Comparison of ENCODE assay signal across 8 cellular contexts in the genomic region with DNA sequence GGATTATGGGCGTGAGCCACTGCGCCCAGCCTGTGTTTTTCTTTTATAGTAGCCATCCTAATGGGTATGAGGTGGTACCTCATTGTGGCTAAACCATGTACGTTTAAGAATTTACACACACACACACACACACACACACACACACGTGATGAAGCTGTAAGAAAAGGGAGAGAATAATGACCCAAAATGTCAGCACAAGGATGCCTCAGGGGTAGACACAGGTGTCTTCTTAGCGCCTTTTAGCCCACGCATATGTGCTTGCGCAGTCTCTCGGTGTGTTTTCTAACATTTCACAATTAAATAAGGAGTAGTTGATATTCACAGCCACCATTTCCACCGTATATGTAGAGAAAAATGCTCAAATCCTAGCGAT. TPM values are rescaled to one million over a fixed set of nuclear protein-coding genes. Genes with fewer than 3 reads are reported as not detected.
DNase-seq lines count a peak whose midpoint lies in the region; ATAC-seq and TF ChIP-seq lines count a peak whose summit lies in the region.

No MANE protein-coding gene starts in this region.

- H3K9me3 ChIP-seq in prostate gland: no peaks in the 10 kb centered on the region

- no peaks in the 10 kb centered on the region for H3K9me2 ChIP-seq in GM23338 (ENCODE audit: insufficient read depth)

- H3K27me3 Mint-ChIP-seq in GM23338 (ENCODE audit: insufficient read depth, low read depth, poor library complexity): peaks cover 10% of the 10 kb centered on the region

- intact Hi-C loops in prostate gland (cut with DNase I): no loop called here

- TF ChIP-seq CTCF in GM23338 (conservative IDR thresholded peaks at IDR 0.05; ENCODE audit: low read depth in 2 of 2) (no peak), prostate gland (IDR thresholded peaks at IDR 0.05) (no peak)

- peaks cover 8% of the 10 kb centered on the region for H3K4me1 Mint-ChIP-seq in GM23338

- no peaks in the 10 kb centered on the region for H4K20me1 ChIP-seq in GM23338 (replicated peaks; ENCODE audit: insufficient read depth)

- peak overlapping the region; percentile 76 for H3K4me3 ChIP-seq in GM23338
- H3K4me3 ChIP-seq in prostate gland: peak overlapping the region; percentile 79 to 86

- H2AFZ ChIP-seq in GM23338: peak overlapping the region; percentile 95

- no peaks in the 10 kb centered on the region for H3K36me3 Mint-ChIP-seq in GM23338 (ENCODE audit: low read depth)

- no peaks in the 10 kb centered on the region for H3K9me3 Mint-ChIP-seq in GM23338

- H3K27ac ChIP-seq in GM23338 (ENCODE audit: low read depth) (peak overlapping the region; percentile 83; the same call in 1 of the 2 replicates), prostate gland (peak overlapping the region; percentile 87 to 90)

- ATAC-seq in GM23338 (no peak), GM18873 (IDR thresholded peaks at IDR 0.05; ENCODE audit: low FRiP score, unreplicated experiment) (no peak)

- H3K36me3 ChIP-seq in GM23338 (ENCODE audit: insufficient read depth) (no peaks in the 10 kb centered on the region), prostate gland (no peaks in the 10 kb centered on the region)

- H3K4me1 ChIP-seq in GM23338 (ENCODE audit: insufficient read depth) (no peaks in the 10 kb centered on the region), prostate gland (replicated peaks) (peaks cover 14% of the 10 kb centered on the region)

- peaks cover 10% of the 10 kb centered on the region; the same call in 1 of the 2 replicates for H3K27me3 ChIP-seq in GM23338 (ENCODE audit: insufficient read depth)
- H3K27me3 ChIP-seq in prostate gland (replicated peaks; ENCODE audit: insufficient read depth): no peaks in the 10 kb centered on the region

- peak overlapping the region; percentile 85 for H3K4me3 Mint-ChIP-seq in GM23338

- peak overlapping the region; percentile 94 for H3K4me2 ChIP-seq in GM23338

- 0 out of 2 replicates have a peak, but pooled peaks cover 4% of the 10 kb centered on the region for H3F3A ChIP-seq in GM23338 (replicated peaks; ENCODE audit: low read depth)

- DNase-seq in GM23338 (ENCODE audit: low spot score) (no peak), RKO (ENCODE audit: low spot score) (peak; percentile 24), erythroblast (lab: John Stamatoyannopoulos, UW) (peak; percentile 34 to 35), prostate gland (ENCODE audit: low spot score) (no peak), NCI-H774 (lab: John Stamatoyannopoulos, UW) (no peak), germinal center (ENCODE audit: low spot score) (no peak)
- DNase-seq in activated CD4-positive, alpha-beta T cell treated with anti-CD3 and anti-CD28 coated beads for 1 hour: no peak

- no peak for TF ChIP-seq POLR2A in erythroblast (IDR thresholded peaks at IDR 0.05; ENCODE audit: low read length)
- TF ChIP-seq POLR2A in prostate gland (IDR thresholded peaks at IDR 0.05): no peak

- 0 out of 2 replicates have a peak, but pooled peaks cover 3% of the 10 kb centered on the region for H3K79me2 ChIP-seq in GM23338 (replicated peaks; ENCODE audit: insufficient read depth)

- 18% methylated on average over 10 of the region's 10 CpGs for WGBS in prostate gland

- H3K27ac Mint-ChIP-seq in GM23338: 0 out of 2 replicates have a peak overlapping the region, but pooled peaks have one; percentile 74

TF ChIP-seq in GM23338, 12 proteins besides CTCF, POLR2A, EP300 and RAD21 (continues in another document):
- no peak for TF ChIP-seq EZH2 (IDR thresholded peaks at IDR 0.05; ENCODE audit: low read depth, unreplicated experiment)
- no peak for TF ChIP-seq EZH2phosphoT487 (IDR thresholded peaks at IDR 0.05; ENCODE audit: unreplicated experiment)
- TF ChIP-seq ZNF331 (CRISPR knock-in tag; IDR thresholded peaks at IDR 0.05; ENCODE audit: low read depth): no peak
- TF ChIP-seq NANOG (IDR thresholded peaks at IDR 0.05; ENCODE audit: borderline replicate concordance): no peak
- TF ChIP-seq POLR2AphosphoS5 (IDR thresholded peaks at IDR 0.05; ENCODE audit: low read depth): no peak
- no peak for TF ChIP-seq JUNB (IDR thresholded peaks at IDR 0.05; ENCODE audit: unreplicated experiment)
- TF ChIP-seq CREB1 (CRISPR knock-in tag; IDR thresholded peaks at IDR 0.05; ENCODE audit: low read depth): no peak
- TF ChIP-seq, protein P1, sequence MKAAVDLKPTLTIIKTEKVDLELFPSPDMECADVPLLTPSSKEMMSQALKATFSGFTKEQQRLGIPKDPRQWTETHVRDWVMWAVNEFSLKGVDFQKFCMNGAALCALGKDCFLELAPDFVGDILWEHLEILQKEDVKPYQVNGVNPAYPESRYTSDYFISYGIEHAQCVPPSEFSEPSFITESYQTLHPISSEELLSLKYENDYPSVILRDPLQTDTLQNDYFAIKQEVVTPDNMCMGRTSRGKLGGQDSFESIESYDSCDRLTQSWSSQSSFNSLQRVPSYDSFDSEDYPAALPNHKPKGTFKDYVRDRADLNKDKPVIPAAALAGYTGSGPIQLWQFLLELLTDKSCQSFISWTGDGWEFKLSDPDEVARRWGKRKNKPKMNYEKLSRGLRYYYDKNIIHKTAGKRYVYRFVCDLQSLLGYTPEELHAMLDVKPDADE (IDR thresholded peaks at IDR 0.05): no peak
- TF ChIP-seq, protein P2, sequence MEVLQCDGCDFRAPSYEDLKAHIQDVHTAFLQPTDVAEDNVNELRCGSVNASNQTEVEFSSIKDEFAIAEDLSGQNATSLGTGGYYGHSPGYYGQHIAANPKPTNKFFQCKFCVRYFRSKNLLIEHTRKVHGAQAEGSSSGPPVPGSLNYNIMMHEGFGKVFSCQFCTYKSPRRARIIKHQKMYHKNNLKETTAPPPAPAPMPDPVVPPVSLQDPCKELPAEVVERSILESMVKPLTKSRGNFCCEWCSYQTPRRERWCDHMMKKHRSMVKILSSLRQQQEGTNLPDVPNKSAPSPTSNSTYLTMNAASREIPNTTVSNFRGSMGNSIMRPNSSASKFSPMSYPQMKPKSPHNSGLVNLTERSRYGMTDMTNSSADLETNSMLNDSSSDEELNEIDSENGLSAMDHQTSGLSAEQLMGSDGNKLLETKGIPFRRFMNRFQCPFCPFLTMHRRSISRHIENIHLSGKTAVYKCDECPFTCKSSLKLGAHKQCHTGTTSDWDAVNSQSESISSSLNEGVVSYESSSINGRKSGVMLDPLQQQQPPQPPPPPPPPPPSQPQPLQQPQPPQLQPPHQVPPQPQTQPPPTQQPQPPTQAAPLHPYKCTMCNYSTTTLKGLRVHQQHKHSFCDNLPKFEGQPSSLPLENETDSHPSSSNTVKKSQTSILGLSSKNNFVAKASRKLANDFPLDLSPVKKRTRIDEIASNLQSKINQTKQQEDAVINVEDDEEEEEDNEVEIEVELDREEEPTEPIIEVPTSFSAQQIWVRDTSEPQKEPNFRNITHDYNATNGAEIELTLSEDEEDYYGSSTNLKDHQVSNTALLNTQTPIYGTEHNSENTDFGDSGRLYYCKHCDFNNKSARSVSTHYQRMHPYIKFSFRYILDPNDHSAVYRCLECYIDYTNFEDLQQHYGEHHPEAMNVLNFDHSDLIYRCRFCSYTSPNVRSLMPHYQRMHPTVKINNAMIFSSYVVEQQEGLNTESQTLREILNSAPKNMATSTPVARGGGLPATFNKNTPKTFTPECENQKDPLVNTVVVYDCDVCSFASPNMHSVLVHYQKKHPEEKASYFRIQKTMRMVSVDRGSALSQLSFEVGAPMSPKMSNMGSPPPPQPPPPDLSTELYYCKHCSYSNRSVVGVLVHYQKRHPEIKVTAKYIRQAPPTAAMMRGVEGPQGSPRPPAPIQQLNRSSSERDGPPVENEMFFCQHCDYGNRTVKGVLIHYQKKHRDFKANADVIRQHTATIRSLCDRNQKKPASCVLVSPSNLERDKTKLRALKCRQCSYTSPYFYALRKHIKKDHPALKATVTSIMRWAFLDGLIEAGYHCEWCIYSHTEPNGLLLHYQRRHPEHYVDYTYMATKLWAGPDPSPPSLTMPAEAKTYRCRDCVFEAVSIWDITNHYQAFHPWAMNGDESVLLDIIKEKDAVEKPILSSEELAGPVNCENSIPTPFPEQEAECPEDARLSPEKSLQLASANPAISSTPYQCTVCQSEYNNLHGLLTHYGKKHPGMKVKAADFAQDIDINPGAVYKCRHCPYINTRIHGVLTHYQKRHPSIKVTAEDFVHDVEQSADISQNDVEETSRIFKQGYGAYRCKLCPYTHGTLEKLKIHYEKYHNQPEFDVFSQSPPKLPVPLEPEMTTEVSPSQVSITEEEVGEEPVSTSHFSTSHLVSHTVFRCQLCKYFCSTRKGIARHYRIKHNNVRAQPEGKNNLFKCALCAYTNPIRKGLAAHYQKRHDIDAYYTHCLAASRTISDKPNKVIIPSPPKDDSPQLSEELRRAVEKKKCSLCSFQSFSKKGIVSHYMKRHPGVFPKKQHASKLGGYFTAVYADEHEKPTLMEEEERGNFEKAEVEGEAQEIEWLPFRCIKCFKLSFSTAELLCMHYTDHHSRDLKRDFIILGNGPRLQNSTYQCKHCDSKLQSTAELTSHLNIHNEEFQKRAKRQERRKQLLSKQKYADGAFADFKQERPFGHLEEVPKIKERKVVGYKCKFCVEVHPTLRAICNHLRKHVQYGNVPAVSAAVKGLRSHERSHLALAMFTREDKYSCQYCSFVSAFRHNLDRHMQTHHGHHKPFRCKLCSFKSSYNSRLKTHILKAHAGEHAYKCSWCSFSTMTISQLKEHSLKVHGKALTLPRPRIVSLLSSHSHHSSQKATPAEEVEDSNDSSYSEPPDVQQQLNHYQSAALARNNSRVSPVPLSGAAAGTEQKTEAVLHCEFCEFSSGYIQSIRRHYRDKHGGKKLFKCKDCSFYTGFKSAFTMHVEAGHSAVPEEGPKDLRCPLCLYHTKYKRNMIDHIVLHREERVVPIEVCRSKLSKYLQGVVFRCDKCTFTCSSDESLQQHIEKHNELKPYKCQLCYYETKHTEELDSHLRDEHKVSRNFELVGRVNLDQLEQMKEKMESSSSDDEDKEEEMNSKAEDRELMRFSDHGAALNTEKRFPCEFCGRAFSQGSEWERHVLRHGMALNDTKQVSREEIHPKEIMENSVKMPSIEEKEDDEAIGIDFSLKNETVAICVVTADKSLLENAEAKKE (CRISPR knock-in tag; IDR thresholded peaks at IDR 0.05): no peak

RNA-seq across cellular contexts. Expression of a gene that starts 0.8 kb away (rescaled TPM):
- 92.3 and 106 TPM in 2 replicates for total RNA-seq in GM23338 (2014; rRNA removed; shearing (Covaris generic))
- polyA plus RNA-seq in GM23338 (2016; fragmentation: Nextera tagmentation; extraction: Ambion mirVana): 39.9 and 40.3 TPM in 2 replicates
- total RNA-seq in prostate gland: 100 to 1,000 TPM in 1 of 2 donors, 10 to 100 TPM in 1; 99.4 to 235 TPM

RNA-seq across cellular contexts. Expression of a gene that starts 13.4 kb away (rescaled TPM):
- 0.10 TPM in 1 of 2 replicates, not detected in the other for total RNA-seq in GM23338 (2014; rRNA removed; shearing (Covaris generic))
- not detected in 2 replicates for polyA plus RNA-seq in GM23338 (2016; fragmentation: Nextera tagmentation; extraction: Ambion mirVana)
- total RNA-seq in prostate gland: not detected

RNA-seq across cellular contexts. Expression of a gene that starts 37.4 kb away (rescaled TPM):
- total RNA-seq in GM23338 (2014; rRNA removed; shearing (Covaris generic)): not detected in 2 replicates
- 0.26 and 0.27 TPM in 2 replicates for polyA plus RNA-seq in GM23338 (2016; fragmentation: Nextera tagmentation; extraction: Ambion mirVana)
- total RNA-seq in prostate gland: not detected

RNA-seq across cellular contexts. Expression of a gene that starts 40.1 kb away (rescaled TPM):
- 23.2 and 24.0 TPM in 2 replicates for total RNA-seq in GM23338 (2014; rRNA removed; shearing (Covaris generic))
- polyA plus RNA-seq in GM23338 (2016; fragmentation: Nextera tagmentation; extraction: Ambion mirVana): 11.0 and 15.4 TPM in 2 replicates
- total RNA-seq in prostate gland: 10 to 100 TPM; 62.5 to 71.3 TPM

RNA-seq across cellular contexts. Expression of a gene that starts 54.4 kb away (rescaled TPM):
- total RNA-seq in GM23338 (2014; rRNA removed; shearing (Covaris generic)): 0.83 and 2.0 TPM in 2 replicates
- polyA plus RNA-seq in GM23338 (2016; fragmentation: Nextera tagmentation; extraction: Ambion mirVana): 0.50 and 0.53 TPM in 2 replicates
- total RNA-seq in prostate gland: 1 to 10 TPM; 1.6 to 2.7 TPM

Comparison
In these comparisons a context has a peak if more than half of its experiments do, and no peak if none do; other contexts are left out.
1. DNase-seq: peak in RKO (single experiment) and erythroblast (2 of 2); none in GM23338 (single experiment), prostate gland (single experiment), NCI-H774 (single experiment), germinal center (single experiment) and activated CD4-positive, alpha-beta T cell treated with anti-CD3 and anti-CD28 coated beads for 1 hour (single experiment).